13 cellular contexts compared by ENCODE assay signal in the genomic region with DNA sequence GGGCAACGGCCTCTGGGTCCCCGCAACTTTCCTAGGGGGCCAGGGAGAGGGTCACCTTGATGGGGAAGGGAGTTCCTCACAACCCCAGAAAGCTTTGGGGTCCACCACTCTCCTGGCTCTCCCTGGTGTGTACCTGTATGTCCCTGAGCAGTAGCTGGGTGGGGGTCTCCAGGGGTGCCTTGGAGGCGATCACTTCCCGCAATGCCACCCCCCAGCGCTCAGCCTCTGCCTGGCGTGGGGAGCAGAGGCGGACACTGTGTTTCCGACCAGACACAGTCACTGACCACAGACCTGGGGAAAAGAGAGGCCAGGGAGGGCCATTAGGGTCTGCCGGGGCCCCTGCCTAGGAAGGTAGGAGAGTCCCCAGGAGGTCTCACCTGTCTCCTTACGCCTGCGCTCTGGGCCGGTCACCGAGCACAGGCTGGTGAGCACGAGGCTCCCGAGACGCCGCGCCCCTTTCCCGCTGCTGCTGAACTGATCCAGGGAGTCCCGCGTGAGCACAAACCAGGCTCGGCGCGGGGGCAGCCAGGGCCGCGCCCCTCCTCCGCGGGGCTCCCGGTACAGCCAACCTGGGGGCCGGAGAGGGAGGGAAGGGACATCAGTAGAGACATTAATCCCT. TPM values are rescaled to one million over a fixed set of nuclear protein-coding genes. Genes with fewer than 3 reads are reported as not detected.
DNase-seq lines count a peak whose midpoint lies in the region; ATAC-seq and TF ChIP-seq lines count a peak whose summit lies in the region.
"Had no signal": no experiment of that assay in that cellular context is flagged by ENCODE, and none has a peak within 500 bp of the region (broad histone marks: within the 10 kb centered on the region; RNA-seq: fewer than 3 reads in every experiment).

No MANE protein-coding gene starts in this region.

- CTCF ChIA-PET in BJ (lab: Yijun Ruan, JAX): interaction anchor here (0.6 to 5.3 kb wide), 5 partner anchors 14 to 441 kb away, joined by 3 to 30 read pairs (median 8); a partner anchor contains a TSS

- peak overlapping the region; percentile 32 for H3K9ac ChIP-seq in NT2/D1 (ENCODE audit: insufficient read length, low read depth)

- ATAC-seq in HG02763 (IDR thresholded peaks at IDR 0.05; ENCODE audit: unreplicated experiment): no peak

- DNase-seq in BJ (ENCODE audit: low read depth) (no peak), NT2/D1 (ENCODE audit: low read depth, low spot score) (no peak), foreskin fibroblast (no peak), retinal pigment epithelial cell (ENCODE audit: low read depth) (no peak), NCI-H146 treated with DMSO at 0.1 percent for 48 hours (lab: John Stamatoyannopoulos, UW; ENCODE audit: unreplicated experiment) (no peak), NCI-H748 (lab: John Stamatoyannopoulos, UW; ENCODE audit: unreplicated experiment) (no peak), NCI-H1105 treated with DMSO at 0.1 percent for 48 hours (lab: John Stamatoyannopoulos, UW) (no peak)
- DNase-seq: activated CD4-positive, alpha-beta T cell treated with anti-CD3 and anti-CD28 coated beads for 4 hours; activated effector memory CD4-positive, alpha-beta T cell treated with Interleukin-2 at 50 U/mL for 16 hours; GF-D8; NCI-H1930; retina had no signal

- no peaks in the 10 kb centered on the region for H3K9me3 ChIP-seq in NT2/D1 (ENCODE audit: insufficient read depth, low read length)

- TF ChIP-seq CTCF in BJ (IDR thresholded peaks at IDR 0.05; ENCODE audit: insufficient read depth, low read depth, low read length) (no peak), foreskin fibroblast (IDR thresholded peaks at IDR 0.05; ENCODE audit: low read depth, low read length) (no peak), retinal pigment epithelial cell (conservative IDR thresholded peaks at IDR 0.05; ENCODE audit: low read depth, low read length) (no peak)

- H3K36me3 ChIP-seq in BJ (ENCODE audit: control insufficient read depth, insufficient read depth, low read length): peaks cover 31% of the 10 kb centered on the region
- H3K36me3 ChIP-seq in NT2/D1 (ENCODE audit: insufficient read depth, insufficient read length, low read length): peaks cover 32% of the 10 kb centered on the region

- H3K4me3 ChIP-seq in BJ (ENCODE audit: low read depth, low read length) (peak overlapping the region; percentile 83), NT2/D1 (ENCODE audit: insufficient read length, low read depth) (no peak overlapping the region), foreskin fibroblast (ENCODE audit: low read depth in 1 of 2, low read length in 2 of 2) (peak overlapping the region; percentile 89 to 92), retinal pigment epithelial cell (ENCODE audit: low read length) (peak overlapping the region; percentile 12)

- H3K4me1 ChIP-seq in NT2/D1 (ENCODE audit: insufficient read depth, insufficient read length): peaks cover 35% of the 10 kb centered on the region

- H3K27me3 ChIP-seq in BJ (ENCODE audit: control insufficient read depth, insufficient read depth, low read length) (no peaks in the 10 kb centered on the region), NT2/D1 (ENCODE audit: insufficient read depth, insufficient read length) (peaks cover 5% of the 10 kb centered on the region)

- POLR2A ChIA-PET in BJ (lab: Charles Lee): interaction anchor here (0.6 to 1.1 kb wide), 2 partner anchors 13 to 20 kb away, joined by 3 to 4 read pairs; no protein-coding TSS in a partner anchor

RNA-seq across cellular contexts. Expression of a gene that starts 3.4 kb away (rescaled TPM):
- polyA plus RNA-seq in BJ (2011; rRNA removed): 5.6 and 9.1 TPM in 2 replicates
- polyA minus RNA-seq in BJ (2011; rRNA and poly(A)+ RNA removed): 3.7 and 3.9 TPM in 2 replicates

RNA-seq across cellular contexts. Expression of a gene that starts 8.3 kb away (rescaled TPM):
- polyA plus RNA-seq in BJ (2011; rRNA removed): 0.91 and 2.3 TPM in 2 replicates
- 0.38 and 0.57 TPM in 2 replicates for polyA minus RNA-seq in BJ (2011; rRNA and poly(A)+ RNA removed)

RNA-seq across cellular contexts. Expression of a gene that starts 9.0 kb away (rescaled TPM):
- 51.8 and 90.6 TPM in 2 replicates for polyA plus RNA-seq in BJ (2011; rRNA removed)
- polyA minus RNA-seq in BJ (2011; rRNA and poly(A)+ RNA removed): 24.6 and 25.6 TPM in 2 replicates

RNA-seq across cellular contexts. Expression of a gene that starts 14.3 kb away (rescaled TPM):
- 11.4 and 15.1 TPM in 2 replicates for polyA plus RNA-seq in BJ (2011; rRNA removed)
- polyA minus RNA-seq in BJ (2011; rRNA and poly(A)+ RNA removed): 7.2 and 9.4 TPM in 2 replicates
